8 cellular contexts compared by ENCODE assay signal in the genomic region with DNA sequence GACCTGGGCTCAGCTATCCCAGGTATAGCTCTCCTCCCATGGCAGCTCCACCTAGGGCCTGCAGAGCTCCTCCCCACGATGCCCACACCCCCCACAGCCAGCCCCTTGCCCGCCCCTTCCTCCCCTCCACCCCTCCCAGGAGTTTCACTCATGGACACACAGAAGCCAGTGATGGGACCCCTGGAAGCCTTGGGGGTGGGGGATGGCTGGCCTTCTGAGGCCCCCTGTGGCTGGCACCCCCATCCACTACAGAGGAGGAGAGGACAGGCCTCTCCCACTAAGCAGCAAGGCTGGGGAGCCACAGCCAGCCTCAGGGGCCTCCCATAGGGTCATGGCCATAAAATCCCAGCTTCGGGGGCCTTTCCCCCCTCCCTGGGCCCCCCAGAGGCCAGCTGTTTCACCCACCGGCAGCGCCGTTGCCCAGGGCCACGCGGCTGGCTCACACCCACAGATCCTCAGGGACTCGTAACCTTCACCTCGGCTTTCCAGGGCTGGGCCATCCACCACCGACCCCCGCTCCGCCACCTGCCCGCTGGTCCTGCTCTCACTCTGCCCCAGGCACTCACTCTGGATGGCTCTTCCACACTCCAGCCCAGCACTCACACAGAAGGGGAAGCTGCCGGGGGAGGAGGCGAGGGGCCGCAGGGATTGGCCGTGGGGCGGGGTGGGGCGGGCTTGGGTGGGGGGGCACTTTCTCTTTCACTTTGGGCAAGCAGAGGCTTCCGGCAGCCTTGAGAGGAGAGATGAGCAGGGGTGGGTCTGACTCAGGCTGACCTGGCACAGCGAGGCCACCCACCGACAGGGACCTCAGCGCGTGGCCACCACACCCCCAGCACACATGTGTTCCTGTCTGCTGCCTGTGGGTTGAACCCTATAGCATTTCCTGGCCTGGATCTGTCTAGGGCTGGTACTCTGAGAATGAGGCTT. TPM values are rescaled to one million over a fixed set of nuclear protein-coding genes. Genes with fewer than 3 reads are reported as not detected.
DNase-seq lines count a peak whose midpoint lies in the region; ATAC-seq and TF ChIP-seq lines count a peak whose summit lies in the region.

No MANE protein-coding gene starts in this region.

- no peaks in the 10 kb centered on the region for H3K27me3 ChIP-seq in thoracic aorta (replicated peaks; ENCODE audit: insufficient read depth)

- no peak for TF ChIP-seq CTCF in thoracic aorta (IDR thresholded peaks at IDR 0.05)

- no peaks in the 10 kb centered on the region for H3K9me3 ChIP-seq in thoracic aorta

- peak overlapping the region; percentile 87 for H3K27ac Mint-ChIP-seq in activated T-helper 17 cell treated with anti-CD3 and anti-CD28 coated beads, Interleukin-2, amount 50 U/mL, for 72 hours

- H3K4me3 Mint-ChIP-seq in activated T-helper 17 cell treated with anti-CD3 and anti-CD28 coated beads, Interleukin-2, amount 50 U/mL, for 72 hours = peak overlapping the region; percentile 85

- peak overlapping the region; percentile 86 for H3K4me3 ChIP-seq in thoracic aorta

- peaks cover 4% of the 10 kb centered on the region for H3K4me1 Mint-ChIP-seq in activated T-helper 17 cell treated with anti-CD3 and anti-CD28 coated beads, Interleukin-2, amount 50 U/mL, for 72 hours

- peak overlapping the region; percentile 69 to 79 for H3K27ac ChIP-seq in thoracic aorta

- H3K9me3 Mint-ChIP-seq in activated T-helper 17 cell treated with anti-CD3 and anti-CD28 coated beads, Interleukin-2, amount 50 U/mL, for 72 hours = no peaks in the 10 kb centered on the region

- DNase-seq in DMS79 treated with DMSO at 0.1 percent for 48 hours (lab: John Stamatoyannopoulos, UW) = peak; percentile 43
- DNase-seq in RKO (ENCODE audit: low spot score) = peak; percentile 95
- peak; percentile 75 for DNase-seq in fibroblast of the conjunctiva (ENCODE audit: low read depth)
- DNase-seq in occipital lobe (lab: John Stamatoyannopoulos, UW) = peak; percentile 50
- peak; percentile 43 for DNase-seq in thoracic aorta (ENCODE audit: low spot score)

- peaks cover 19% of the 10 kb centered on the region for H3K36me3 Mint-ChIP-seq in activated T-helper 17 cell treated with anti-CD3 and anti-CD28 coated beads, Interleukin-2, amount 50 U/mL, for 72 hours (ENCODE audit: low read depth)

- H3K27me3 Mint-ChIP-seq in activated T-helper 17 cell treated with anti-CD3 and anti-CD28 coated beads, Interleukin-2, amount 50 U/mL, for 72 hours = no peaks in the 10 kb centered on the region

- peak; percentile 16 for ATAC-seq in HG03342 (IDR thresholded peaks at IDR 0.05; ENCODE audit: unreplicated experiment)
- peak; percentile 82 for ATAC-seq in activated T-helper 17 cell treated with anti-CD3 and anti-CD28 coated beads, Interleukin-2, amount 50 U/mL, for 72 hours (replicated peaks)
- no peak for ATAC-seq in thoracic aorta (ENCODE audit: insufficient number of reproducible peaks, low FRiP score, low read depth)
- ATAC-seq in GM18858 (IDR thresholded peaks at IDR 0.05; ENCODE audit: unreplicated experiment) = no peak

- H3K36me3 ChIP-seq in thoracic aorta = peaks cover 5% of the 10 kb centered on the region

- H3K4me1 ChIP-seq in thoracic aorta (ENCODE audit: control insufficient read depth in 1 of 2, low read depth in 2 of 2) = peaks cover 10 to 27% of the 10 kb centered on the region in 2 donors

RNA-seq across cellular contexts. Expression of a gene that starts 2.2 kb away (rescaled TPM):
- total RNA-seq in activated T-helper 17 cell treated with anti-CD3 and anti-CD28 coated beads, Interleukin-2, amount 50 U/mL, for 72 hours = 10 to 100 TPM; 27.9 to 62.2 TPM
- total RNA-seq in occipital lobe (15.0 TPM), thoracic aorta (10 to 100 TPM; 10.7 to 16.9 TPM)

RNA-seq across cellular contexts. Expression of a gene that starts 6.0 kb away (rescaled TPM):
- 1 to 10 TPM; 1.2 to 3.9 TPM for total RNA-seq in activated T-helper 17 cell treated with anti-CD3 and anti-CD28 coated beads, Interleukin-2, amount 50 U/mL, for 72 hours
- total RNA-seq in occipital lobe (5.9 TPM), thoracic aorta (not detected)

RNA-seq across cellular contexts. Expression of a gene that starts 9.1 kb away (rescaled TPM):
- 10 to 100 TPM; 35.8 to 43.8 TPM for total RNA-seq in activated T-helper 17 cell treated with anti-CD3 and anti-CD28 coated beads, Interleukin-2, amount 50 U/mL, for 72 hours
- 5.1 TPM for total RNA-seq in occipital lobe
- total RNA-seq in thoracic aorta = 10 to 100 TPM; 10.9 to 52.0 TPM

RNA-seq across cellular contexts. Expression of a gene that starts 13.9 kb away (rescaled TPM):
- total RNA-seq in activated T-helper 17 cell treated with anti-CD3 and anti-CD28 coated beads, Interleukin-2, amount 50 U/mL, for 72 hours = 1,000 to 10,000 TPM; 2,744 to 3,086 TPM
- total RNA-seq in occipital lobe (227 TPM), thoracic aorta (100 to 1,000 TPM; 170 to 221 TPM)

RNA-seq across cellular contexts. Expression of a gene that starts 18.6 kb away (rescaled TPM):
- 10 to 100 TPM; 42.3 to 60.9 TPM for total RNA-seq in activated T-helper 17 cell treated with anti-CD3 and anti-CD28 coated beads, Interleukin-2, amount 50 U/mL, for 72 hours
- total RNA-seq in occipital lobe (22.3 TPM), thoracic aorta (10 to 100 TPM; 32.5 to 48.7 TPM)

Comparison
In these comparisons a context has a peak if more than half of its experiments do, and no peak if none do; other contexts are left out.
1. DNase-seq: peak in every context shown above with its lines; median percentile 95 in RKO; 75 in fibroblast of the conjunctiva; 50 in occipital lobe; 43 in DMS79 treated with DMSO at 0.1 percent for 48 hours; 43 in thoracic aorta.
2. ATAC-seq: peak in HG03342 (single experiment) and activated T-helper 17 cell treated with anti-CD3 and anti-CD28 coated beads, Interleukin-2, amount 50 U/mL, for 72 hours (single experiment); none in thoracic aorta (single experiment) and GM18858 (single experiment).